Comparison of ENCODE assay signal across 30 cellular contexts in the genomic region with DNA sequence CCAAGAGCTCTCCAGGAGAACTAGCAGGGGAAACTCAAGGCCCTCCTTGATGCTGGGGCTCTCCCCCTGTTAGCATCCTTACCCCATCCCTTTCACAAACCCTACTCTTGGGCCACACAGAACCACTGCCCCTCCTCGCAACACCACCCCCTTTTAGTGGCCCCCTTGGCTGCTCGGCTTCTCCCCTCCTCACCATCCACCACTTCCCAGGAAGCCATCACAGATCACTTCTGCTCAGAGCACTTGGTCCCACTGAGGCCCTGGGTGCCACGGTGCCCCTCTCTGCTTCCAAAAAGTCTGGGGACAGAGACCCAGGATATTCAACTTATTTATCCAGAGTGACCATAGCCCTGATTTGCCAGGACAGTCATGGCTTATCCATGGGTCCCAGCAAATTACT. TPM values are rescaled to one million over a fixed set of nuclear protein-coding genes. Genes with fewer than 3 reads are reported as not detected.
"Had no signal": no experiment of that assay in that cellular context is flagged by ENCODE, and none has a peak within 500 bp of the region (broad histone marks: within the 10 kb centered on the region; RNA-seq: fewer than 3 reads in every experiment).

No MANE protein-coding gene starts in this region.

- H3K27ac Mint-ChIP-seq: activated CD4-positive, alpha-beta memory T cell treated with anti-CD3 and anti-CD28 coated beads for 36 hours; activated CD4-positive, alpha-beta T cell treated with anti-CD3 and anti-CD28 coated beads, Interleukin-2, amount 10 ng/mL, durations not matched to agents 7 days and 5 days; activated naive CD4-positive, alpha-beta T cell treated with anti-CD3 and anti-CD28 coated beads, Interleukin-2, amount 50 U/mL, for 24 hours had no signal

- H3K9me3 Mint-ChIP-seq: activated CD4-positive, alpha-beta memory T cell treated with anti-CD3 and anti-CD28 coated beads for 36 hours; activated CD4-positive, alpha-beta T cell treated with anti-CD3 and anti-CD28 coated beads, Interleukin-2, amount 10 ng/mL, durations not matched to agents 7 days and 5 days; activated naive CD4-positive, alpha-beta T cell treated with anti-CD3 and anti-CD28 coated beads, Interleukin-2, amount 50 U/mL, for 24 hours; IgD-negative memory B cell had no signal

- DNase-seq: activated CD4-positive, alpha-beta memory T cell treated with anti-CD3 and anti-CD28 coated beads for 36 hours; activated CD4-positive, alpha-beta T cell treated with anti-CD3 and anti-CD28 coated beads, Interleukin-2, amount 10 ng/mL, durations not matched to agents 7 days and 5 days; activated CD4-positive, CD25-positive, alpha-beta regulatory T cell; activated CD8-positive, alpha-beta memory T cell treated with anti-CD3 and anti-CD28 coated beads, Interleukin-2, amount 50 U/mL, for 4 hours; activated naive CD4-positive, alpha-beta T cell; activated T-cell treated with anti-CD3 and anti-CD28 coated beads, Interleukin-2, amount 50 U/mL, for 1 hour; amniotic stem cell; KG1; NCI-H1048; NCI-H146; NCI-H187 treated with DMSO at 0.1 percent for 48 hours; NCI-H2107; NCI-H2171 treated with DMSO at 0.1 percent for 48 hours; NCI-H226; NCI-H526; NCI-H774; SJCRH30; SK-N-SH; T-helper 1 cell had no signal

- H3K36me3 Mint-ChIP-seq: activated CD4-positive, alpha-beta memory T cell treated with anti-CD3 and anti-CD28 coated beads for 36 hours; activated naive CD4-positive, alpha-beta T cell treated with anti-CD3 and anti-CD28 coated beads, Interleukin-2, amount 50 U/mL, for 24 hours had no signal

- H3K36me3 ChIP-seq: ascending aorta, SJCRH30 had no signal

- H3K27me3 ChIP-seq: ascending aorta, body of pancreas had no signal

- ATAC-seq: body of pancreas, Right ventricle myocardium inferior had no signal

- H3K4me3 Mint-ChIP-seq: activated CD4-positive, alpha-beta memory T cell treated with anti-CD3 and anti-CD28 coated beads for 36 hours; activated CD4-positive, alpha-beta T cell treated with anti-CD3 and anti-CD28 coated beads, Interleukin-2, amount 10 ng/mL, durations not matched to agents 7 days and 5 days; activated naive CD4-positive, alpha-beta T cell treated with anti-CD3 and anti-CD28 coated beads, Interleukin-2, amount 50 U/mL, for 24 hours; IgD-negative memory B cell had no signal

- H3K27ac ChIP-seq: ascending aorta, body of pancreas, SJCRH30, VCaP had no signal

- H3K4me3 ChIP-seq: ascending aorta, body of pancreas, SJCRH30 had no signal

- H3K4me1 ChIP-seq: SJCRH30 had no signal

- H3K9me3 ChIP-seq: ascending aorta, body of pancreas, SJCRH30, SK-N-SH had no signal

RNA-seq across cellular contexts. Expression of a gene that starts 2.4 kb away (rescaled TPM):
- total RNA-seq: activated CD4-positive, alpha-beta memory T cell treated with anti-CD3 and anti-CD28 coated beads for 36 hours; activated CD4-positive, alpha-beta T cell treated with anti-CD3 and anti-CD28 coated beads, Interleukin-2, amount 10 ng/mL, durations not matched to agents 7 days and 5 days; LHCN-M2; M059J; OCI-LY7; Right ventricle myocardium inferior; RPMI7951; SJCRH30; T-helper 2 cell treated with Interferon-gamma antibody and Interleukin-4, amounts not matched to agents 100 ng/mL and 5 ng/mL, for 36 hours had no signal
- polyA plus RNA-seq: IgD-negative memory B cell, SK-N-SH had no signal
